In genomic region chr6:119065382-119065781, GRCh38 we compare ENCODE assay signal across 19 cellular contexts.
A peak's percentile ranks its signal among the peaks of the same experiment; 100 is the strongest.
DNase-seq lines count a peak whose midpoint lies in the region; ATAC-seq lines count a peak whose summit lies in the region.
"Had no signal": no experiment of that assay in that cellular context is flagged by ENCODE, and none has a peak within 500 bp of the region (broad histone marks: within the 10 kb centered on the region; RNA-seq: fewer than 3 reads in every experiment).

No MANE protein-coding gene starts in this region.

- DNase-seq in SKM-1 treated with dmso at 0.1 percent for 144 hours (lab: John Stamatoyannopoulos, UW; ENCODE audit: unreplicated experiment) (no peak), NCI-H524 (lab: John Stamatoyannopoulos, UW) (no peak)
- DNase-seq in stimulated activated CD4-positive, alpha-beta T cell treated with anti-CD3 and anti-CD28 coated beads, Interleukin-15, amount 100 ng/mL, for 24 hours: no peak
- DNase-seq: C1 segment of cervical spinal cord; Calu3; CD4-positive, alpha-beta memory T cell; COR-L47; DMS153; DMS79; EL; GDM1; GM23248; H7; HCEC 1CT had no signal

- ATAC-seq in GM18907 (IDR thresholded peaks at IDR 0.05; ENCODE audit: unreplicated experiment): peak; percentile 56
- ATAC-seq in GM19467 (IDR thresholded peaks at IDR 0.05; ENCODE audit: unreplicated experiment): peak; percentile 63
- peak; percentile 79 for ATAC-seq in HG03354 (IDR thresholded peaks at IDR 0.05; ENCODE audit: poor library complexity, severe bottlenecking, unreplicated experiment)
- no peak for ATAC-seq in HG02938 (IDR thresholded peaks at IDR 0.05; ENCODE audit: unreplicated experiment)
- ATAC-seq: GM12878 had no signal
